Comparison of ENCODE assay signal across 17 cellular contexts in the genomic region with DNA sequence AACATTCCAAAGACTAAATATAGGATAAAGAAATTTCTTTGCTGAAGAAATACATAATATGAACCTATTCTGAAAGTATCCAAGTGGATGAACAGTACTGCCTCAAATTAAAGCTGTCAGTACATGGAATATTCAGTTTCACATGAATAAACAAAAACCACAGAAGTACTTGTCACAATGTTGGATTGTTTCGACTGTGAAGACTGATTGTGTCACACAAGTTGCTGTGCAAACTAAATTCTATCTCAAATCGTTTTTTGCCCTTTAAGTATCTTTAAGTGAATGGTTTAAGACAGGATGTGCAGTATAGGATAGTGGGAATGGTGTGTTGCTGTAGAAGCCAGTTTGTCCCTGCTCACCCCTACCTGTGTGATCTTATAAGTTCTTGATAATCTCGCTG.
DNase-seq lines count a peak whose midpoint lies in the region; ATAC-seq, FAIRE-seq and TF ChIP-seq lines count a peak whose summit lies in the region.
"Had no signal": no experiment of that assay in that cellular context is flagged by ENCODE, and none has a peak within 500 bp of the region (broad histone marks: within the 10 kb centered on the region; RNA-seq: fewer than 3 reads in every experiment).

No MANE protein-coding gene starts in this region.

- peak overlapping the region; percentile 48 for H3K4me2 ChIP-seq in PC-3 (ENCODE audit: low read length)

- peaks cover 43% of the 10 kb centered on the region for H3K4me1 ChIP-seq in PC-3 (ENCODE audit: insufficient read depth, low read length)

- POLR2A ChIA-PET in PC-3 (lab: Charles Lee; ENCODE audit: unreplicated experiment) = interaction anchor here (0.7 kb wide), 1 partner anchor 158 kb away, joined by 5 read pairs; no protein-coding TSS in a partner anchor

- no peaks in the 10 kb centered on the region for H4K20me1 ChIP-seq in PC-3 (ENCODE audit: low read length)

- FAIRE-seq in GM19239 (lab: Jason Lieb, UNC) = no peak

- H3K36me3 ChIP-seq in PC-3 (ENCODE audit: low read depth, low read length) = peaks cover 35% of the 10 kb centered on the region
- H3K36me3 ChIP-seq: thyroid gland had no signal

- H3K27ac Mint-ChIP-seq in brain = peak overlapping the region in 4 of 5 experiments; percentile 46 to 95 (median 90)
- H3K27ac Mint-ChIP-seq: activated CD4-positive, alpha-beta T cell treated with anti-CD3 and anti-CD28 coated beads, Interleukin-2, amount 10 ng/mL, durations not matched to agents 7 days and 5 days had no signal

- no TSS peak for BruUV-seq in PC-3 (replicated peaks; lab: Mats Ljungman, UMichigan)

- H3K27me3 ChIP-seq in PC-3 (ENCODE audit: low read length) = no peaks in the 10 kb centered on the region
- H3K27me3 ChIP-seq: thyroid gland had no signal

- H3K9me2 ChIP-seq in PC-3 (replicated peaks; ENCODE audit: low read length) = no peaks in the 10 kb centered on the region

- no peaks in the 10 kb centered on the region for H3K9me3 Mint-ChIP-seq in brain
- H3K9me3 Mint-ChIP-seq: activated CD4-positive, alpha-beta T cell treated with anti-CD3 and anti-CD28 coated beads, Interleukin-2, amount 10 ng/mL, durations not matched to agents 7 days and 5 days had no signal

- no peak overlapping the region for H2AFZ ChIP-seq in PC-3 (ENCODE audit: low read length)

- CTCF ChIA-PET in PC-3 (lab: Charles Lee) = no interaction called here

- no peak for TF ChIP-seq CTCF in PC-3 (conservative IDR thresholded peaks at IDR 0.05; ENCODE audit: low read depth, low read length)
- TF ChIP-seq CTCF in brain (conservative IDR thresholded peaks at IDR 0.05) = no peak

- H3K36me3 Mint-ChIP-seq in brain = peaks cover 16% of the 10 kb centered on the region

- H3K9me3 ChIP-seq in PC-3 (ENCODE audit: low read length) = no peaks in the 10 kb centered on the region
- H3K9me3 ChIP-seq: thyroid gland had no signal

- H3K27me3 Mint-ChIP-seq in brain = peaks cover 5% of the 10 kb centered on the region
- H3K27me3 Mint-ChIP-seq: activated CD4-positive, alpha-beta T cell treated with anti-CD3 and anti-CD28 coated beads, Interleukin-2, amount 10 ng/mL, durations not matched to agents 7 days and 5 days had no signal

- H3K4me3 Mint-ChIP-seq in brain = peak overlapping the region in 3 of 5 experiments; percentile 40 to 80 (median 67)
- H3K4me3 Mint-ChIP-seq: activated CD4-positive, alpha-beta T cell treated with anti-CD3 and anti-CD28 coated beads, Interleukin-2, amount 10 ng/mL, durations not matched to agents 7 days and 5 days had no signal

- peak overlapping the region; percentile 49 for H3K9ac ChIP-seq in PC-3 (ENCODE audit: low read length)

- peak; percentile 8; the same call in 1 of the 2 replicates for ATAC-seq in PC-3

- peaks cover 100% of the 10 kb centered on the region for H3K4me1 Mint-ChIP-seq in brain
- H3K4me1 Mint-ChIP-seq: activated CD4-positive, alpha-beta T cell treated with anti-CD3 and anti-CD28 coated beads, Interleukin-2, amount 10 ng/mL, durations not matched to agents 7 days and 5 days had no signal

- intact Hi-C loops in PC-3 (cut with micrococcal nuclease) = no loop called here

- H3K79me2 ChIP-seq in PC-3 (ENCODE audit: low read length) = peaks cover 79% of the 10 kb centered on the region

- H3F3A ChIP-seq in PC-3 (ENCODE audit: low read length, unreplicated experiment) = no peaks in the 10 kb centered on the region

- peak overlapping the region; percentile 76 for H3K27ac ChIP-seq in PC-3 (ENCODE audit: low read length)
- H3K27ac ChIP-seq: thyroid gland had no signal

- H3K4me3 ChIP-seq in PC-3 (ENCODE audit: low read length) = no peak overlapping the region
- H3K4me3 ChIP-seq: thyroid gland had no signal

- DNase-seq in PC-3 (no peak), globus pallidus (ENCODE audit: low spot score) (peak; percentile 38), renal cortical epithelial cell (ENCODE audit: low read depth) (peak; percentile 35), hepatic stellate cell (ENCODE audit: low spot score) (no peak), GM19239 (ENCODE audit: insufficient read length, low spot score) (no peak), inferior parietal cortex (ENCODE audit: extremely low spot score) (no peak)
- no peak for DNase-seq in activated CD4-positive, alpha-beta T cell treated with anti-CD3 and anti-CD28 coated beads for 1 hour
- DNase-seq: activated CD4-positive, alpha-beta T cell treated with anti-CD3 and anti-CD28 coated beads, Interleukin-2, amount 10 ng/mL, durations not matched to agents 7 days and 5 days; activated naive CD4-positive, alpha-beta T cell treated with anti-CD3 and anti-CD28 coated beads, Interleukin-2, amount 50 U/mL, for 16 hours; HCEC 1CT; NCI-H146; NCI-H510A treated with DMSO at 0.1 percent for 48 hours; occipital lobe; OCI-M1; T1000; thyroid gland had no signal

Comparison
In these comparisons a context has a peak if more than half of its experiments do, and no peak if none do; other contexts are left out.
1. DNase-seq: peak in globus pallidus (single experiment) and renal cortical epithelial cell (single experiment); none in PC-3 (single experiment), hepatic stellate cell (single experiment), GM19239 (single experiment), inferior parietal cortex (single experiment) and activated CD4-positive, alpha-beta T cell treated with anti-CD3 and anti-CD28 coated beads for 1 hour (single experiment).